Comparison of ENCODE assay signal across 10 cellular contexts in genomic region chr6:54992789-54993188, GRCh38.
DNase-seq lines count a peak whose midpoint lies in the region; ATAC-seq and TF ChIP-seq lines count a peak whose summit lies in the region.
"Had no signal": no experiment of that assay in that cellular context is flagged by ENCODE, and none has a peak within 500 bp of the region (broad histone marks: within the 10 kb centered on the region; RNA-seq: fewer than 3 reads in every experiment).

No MANE protein-coding gene starts in this region.

- no peak for TF ChIP-seq EP300 in gastroesophageal sphincter (IDR thresholded peaks at IDR 0.05)

- no peak overlapping the region for H2BK5ac ChIP-seq in H9 (ENCODE audit: insufficient read length, low read length)

- no peak overlapping the region for H3K4ac ChIP-seq in H9 (ENCODE audit: low read depth, low read length)

- no peaks in the 10 kb centered on the region for H3K27me3 ChIP-seq in DND-41 (ENCODE audit: insufficient read depth, low read length, poor library complexity)
- H3K27me3 ChIP-seq in H9 (ENCODE audit: insufficient read depth, low read length), result no peaks in the 10 kb centered on the region
- no peaks in the 10 kb centered on the region for H3K27me3 ChIP-seq in OCI-LY3 (ENCODE audit: low read depth, low read length)
- H3K27me3 ChIP-seq in gastroesophageal sphincter, result no peaks in the 10 kb centered on the region
- H3K27me3 ChIP-seq in vagina, result no peaks in the 10 kb centered on the region

- no peak overlapping the region for H2BK20ac ChIP-seq in H9 (ENCODE audit: low read depth, low read length, poor library complexity, severe bottlenecking)

- H3K9me3 Mint-ChIP-seq in H9, result peaks cover 2 to 3% of the 10 kb centered on the region in 2 experiments; a peak in 3 of 5 replicates

- H3K4me1 ChIP-seq in DND-41 (ENCODE audit: insufficient read depth, low read length) (no peaks in the 10 kb centered on the region), H9 (ENCODE audit: insufficient read depth, low read length) (no peaks in the 10 kb centered on the region), OCI-LY3 (ENCODE audit: low read length) (no peaks in the 10 kb centered on the region), gastroesophageal sphincter (no peaks in the 10 kb centered on the region), vagina (no peaks in the 10 kb centered on the region)

- H4K20me1 ChIP-seq in DND-41 (ENCODE audit: insufficient read depth, low read length) (no peaks in the 10 kb centered on the region), H9 (ENCODE audit: control insufficient read depth, insufficient read depth, insufficient read length) (no peaks in the 10 kb centered on the region), OCI-LY3 (ENCODE audit: insufficient read depth, low read length) (no peaks in the 10 kb centered on the region)

- H3K79me2 ChIP-seq in DND-41 (ENCODE audit: insufficient read depth, low read length) (no peaks in the 10 kb centered on the region), H9 (ENCODE audit: insufficient read depth, low read length) (no peaks in the 10 kb centered on the region), OCI-LY3 (ENCODE audit: low read length) (no peaks in the 10 kb centered on the region)

- peak; percentile 24; the same call in 1 of the 3 replicates for ATAC-seq in DND-41 (ENCODE audit: insufficient read depth, low read depth)
- peak; percentile 19 for ATAC-seq in gastroesophageal sphincter
- ATAC-seq in GM21825 (IDR thresholded peaks at IDR 0.05; ENCODE audit: unreplicated experiment), result no peak
- ATAC-seq: activated T-cell treated with anti-CD3 and anti-CD28 coated beads, Interleukin-2, amount 50 U/mL, for 4 hours had no signal

- H3K27ac ChIP-seq in DND-41 (ENCODE audit: low read length), result no peak overlapping the region
- H3K27ac ChIP-seq in H9 (ENCODE audit: insufficient read length, low read depth, low read length), result no peak overlapping the region
- H3K27ac ChIP-seq in OCI-LY3 (ENCODE audit: low read length), result no peak overlapping the region
- no peak overlapping the region for H3K27ac ChIP-seq in gastroesophageal sphincter
- no peak overlapping the region for H3K27ac ChIP-seq in vagina

- no peak overlapping the region for H3K9ac ChIP-seq in DND-41 (ENCODE audit: low read depth, low read length)
- H3K9ac ChIP-seq in H9 (ENCODE audit: extremely low read depth, insufficient read length, low read length), result no peak overlapping the region
- H3K9ac ChIP-seq in OCI-LY3 (ENCODE audit: low read length), result no peak overlapping the region

- H3K14ac ChIP-seq in H9 (ENCODE audit: insufficient read depth, low read length), result no peak overlapping the region

- H3K4me3 Mint-ChIP-seq in H9, result no peak overlapping the region
- H3K4me3 Mint-ChIP-seq: activated T-cell treated with anti-CD3 and anti-CD28 coated beads, Interleukin-2, amount 50 U/mL, for 4 hours had no signal

- H4K8ac ChIP-seq in H9 (replicated peaks; ENCODE audit: insufficient read length, low read depth, low read length), result no peak overlapping the region

- no peak overlapping the region for H3K23ac ChIP-seq in H9 (ENCODE audit: insufficient read length, low read depth, low read length)

- no peak overlapping the region for H2BK12ac ChIP-seq in H9 (ENCODE audit: insufficient read length, low read depth, low read length)

- TF ChIP-seq CTCF in DND-41 (IDR thresholded peaks at IDR 0.05; ENCODE audit: borderline replicate concordance, extremely low read depth, low read length, poor library complexity, severe bottlenecking) (peak; percentile 62), H9 (conservative IDR thresholded peaks at IDR 0.05) (peak; percentile 75), OCI-LY3 (IDR thresholded peaks at IDR 0.05; ENCODE audit: low read depth, low read length) (peak; percentile 94), gastroesophageal sphincter (IDR thresholded peaks at IDR 0.05) (no peak), vagina (IDR thresholded peaks at IDR 0.05) (no peak)

- H2AFZ ChIP-seq in DND-41 (ENCODE audit: low read depth, low read length) (no peak overlapping the region), H9 (ENCODE audit: low read length) (no peak overlapping the region), OCI-LY3 (ENCODE audit: low read depth, low read length) (peak overlapping the region; percentile 32; the same call in 1 of the 2 replicates)

- H4K5ac ChIP-seq in H9 (ENCODE audit: insufficient read length, low read depth, low read length), result no peak overlapping the region

- no peaks in the 10 kb centered on the region for H3K36me3 Mint-ChIP-seq in H9 (ENCODE audit: insufficient read depth in 1 of 3, low read depth in 3 of 3)

- H3K56ac ChIP-seq in H9 (ENCODE audit: insufficient read length, low read depth, low read length), result no peak overlapping the region

- peaks cover 3% of the 10 kb centered on the region in 2 experiments; a peak in 2 of 4 replicates for H3K4me1 Mint-ChIP-seq in H9

- no peaks in the 10 kb centered on the region; the same call in none of the 2 replicates for H3K27me3 Mint-ChIP-seq in H9 (ENCODE audit: low read depth)

- H2BK120ac ChIP-seq in H9 (ENCODE audit: low read depth, low read length, poor library complexity, severe bottlenecking), result no peak overlapping the region

- H3K36me3 ChIP-seq in DND-41 (ENCODE audit: insufficient read depth, low read length) (no peaks in the 10 kb centered on the region), OCI-LY3 (replicated peaks; ENCODE audit: low read depth, low read length) (no peaks in the 10 kb centered on the region), gastroesophageal sphincter (no peaks in the 10 kb centered on the region), vagina (no peaks in the 10 kb centered on the region)

- H2AK5ac ChIP-seq in H9 (ENCODE audit: insufficient read length, low read length), result no peak overlapping the region

- H3K23me2 ChIP-seq in H9 (ENCODE audit: insufficient read length, low read depth, low read length, poor library complexity, severe bottlenecking), result no peaks in the 10 kb centered on the region

- no peak overlapping the region for H4K91ac ChIP-seq in H9 (ENCODE audit: insufficient read length, low read depth, low read length)

- intact Hi-C loops in vagina (cut with DNase I), result no loop called here

- H3K79me1 ChIP-seq in H9 (ENCODE audit: insufficient read depth, low read depth, low read length, poor library complexity, severe bottlenecking), result no peaks in the 10 kb centered on the region

- H3K4me3 ChIP-seq in DND-41 (ENCODE audit: low read depth in 1 of 2, low read length in 2 of 2) (no peak overlapping the region), OCI-LY3 (ENCODE audit: low read length) (no peak overlapping the region), gastroesophageal sphincter (no peak overlapping the region), vagina (no peak overlapping the region)

- TF ChIP-seq POLR2A in gastroesophageal sphincter (IDR thresholded peaks at IDR 0.05), result no peak
- TF ChIP-seq POLR2A in vagina (IDR thresholded peaks at IDR 0.05), result no peak

- no peak overlapping the region for H3K4me2 ChIP-seq in DND-41 (ENCODE audit: insufficient read depth, low read length)
- no peak overlapping the region for H3K4me2 ChIP-seq in H9 (ENCODE audit: insufficient read depth, insufficient read length, low read length)
- no peak overlapping the region for H3K4me2 ChIP-seq in OCI-LY3 (ENCODE audit: low read length)

- DNase-seq in DND-41, result peak; percentile 9
- DNase-seq in H9, result peak; percentile 50
- no peak for DNase-seq in SIG-M5 treated with dmso at 0.1 percent for 504 hours (lab: John Stamatoyannopoulos, UW; ENCODE audit: unreplicated experiment)
- no peak for DNase-seq in central memory CD4-positive, alpha-beta T cell
- no peak for DNase-seq in vagina (ENCODE audit: extremely low spot score in 2 of 2)
- DNase-seq: activated T-cell treated with anti-CD3 and anti-CD28 coated beads, Interleukin-2, amount 50 U/mL, for 4 hours; NCI-H146 had no signal

- H3T11ph ChIP-seq in H9 (ENCODE audit: low read length), result no peak overlapping the region

- H3K9me3 ChIP-seq in DND-41 (ENCODE audit: insufficient read depth, low read length, severe bottlenecking) (no peaks in the 10 kb centered on the region), H9 (ENCODE audit: control insufficient read depth, low read depth, low read length) (no peaks in the 10 kb centered on the region), OCI-LY3 (ENCODE audit: insufficient read depth, low read length) (no peaks in the 10 kb centered on the region), gastroesophageal sphincter (peaks cover 0 to 16% (median 0%) of the 10 kb centered on the region in 3 donors), vagina (no peaks in the 10 kb centered on the region)

- H3K27ac Mint-ChIP-seq in H9, result no peak overlapping the region

- no peak overlapping the region for H2BK15ac ChIP-seq in H9 (ENCODE audit: low read depth, low read length)

- H3K18ac ChIP-seq in H9 (ENCODE audit: insufficient read length, low read depth, low read length), result no peak overlapping the region

Comparison
In these comparisons a context has a peak if more than half of its experiments do, and no peak if none do; other contexts are left out.
1. DNase-seq: peak in DND-41 (single experiment) and H9 (single experiment); none in SIG-M5 treated with dmso at 0.1 percent for 504 hours (single experiment), central memory CD4-positive, alpha-beta T cell (single experiment) and vagina (0 of 2).
2. CTCF ChIP-seq: peak in DND-41 (single experiment), H9 (single experiment) and OCI-LY3 (single experiment); none in gastroesophageal sphincter (0 of 4) and vagina (0 of 3).